30 cellular contexts compared by ENCODE assay signal in the genomic region with DNA sequence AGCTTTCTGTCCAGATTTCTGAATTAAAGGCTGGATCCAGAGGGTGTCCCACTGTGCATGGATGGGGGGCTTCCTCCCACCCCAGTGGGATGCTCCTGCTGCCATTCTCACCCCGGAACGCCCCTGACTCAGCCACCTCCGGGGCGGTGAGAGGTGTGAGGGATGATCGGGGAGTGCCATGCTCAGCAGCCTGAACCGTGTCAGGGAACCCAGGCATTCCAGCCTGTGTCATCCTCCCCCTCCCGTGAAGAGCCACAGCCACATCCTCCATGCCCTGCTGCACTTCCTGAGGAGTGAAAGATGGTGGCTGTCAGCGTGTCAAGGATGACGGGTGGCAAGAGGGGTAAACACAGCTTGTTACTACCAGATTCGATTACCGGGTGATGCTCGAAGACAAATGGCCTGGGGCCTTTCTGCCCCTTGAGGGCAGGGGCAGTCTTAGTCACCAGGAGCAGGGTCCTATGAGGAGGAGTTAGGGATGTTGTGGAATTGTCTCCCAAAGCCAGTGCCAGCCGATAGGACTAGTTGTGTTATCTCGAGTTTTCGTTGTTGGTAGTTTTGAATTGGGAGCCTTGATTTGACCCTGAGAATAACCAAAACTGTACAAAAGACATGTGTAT.
DNase-seq lines count a peak whose midpoint lies in the region; ATAC-seq and TF ChIP-seq lines count a peak whose summit lies in the region.
"Had no signal": no experiment of that assay in that cellular context is flagged by ENCODE, and none has a peak within 500 bp of the region (broad histone marks: within the 10 kb centered on the region; RNA-seq: fewer than 3 reads in every experiment).

No MANE protein-coding gene starts in this region.

- H3K36me3 Mint-ChIP-seq in activated naive CD8-positive, alpha-beta T cell treated with anti-CD3 and anti-CD28 coated beads for 36 hours: no peaks in the 10 kb centered on the region

- no peak overlapping the region for H3K4me3 Mint-ChIP-seq in activated naive CD8-positive, alpha-beta T cell treated with anti-CD3 and anti-CD28 coated beads for 36 hours
- H3K4me3 Mint-ChIP-seq: stimulated activated naive CD8-positive, alpha-beta T cell treated with anti-CD3 and anti-CD28 coated beads, Interleukin-15, Interleukin-2, amounts not matched to agents 100 ng/mL and 50 ng/mL, for 24 hours had no signal

- DNase-seq in cardiac septum (ENCODE audit: low spot score) (peak; percentile 61), left ventricle myocardium inferior (no peak), kidney tubule cell (ENCODE audit: low spot score) (peak; percentile 6), psoas muscle (peak in 1 of 2 donors; percentile 52), GM13976 (ENCODE audit: low spot score) (no peak), tibial artery (no peak), NCI-H146 treated with DMSO at 0.1 percent for 48 hours (lab: John Stamatoyannopoulos, UW; ENCODE audit: unreplicated experiment) (no peak)
- no peak for DNase-seq in activated naive CD8-positive, alpha-beta T cell treated with anti-CD3 and anti-CD28 coated beads for 36 hours
- DNase-seq: activated CD8-positive, alpha-beta memory T cell treated with anti-CD3 and anti-CD28 coated beads for 24 hours; activated gamma-delta T cell treated with Interleukin-2 at 50 U/mL for 16 hours; activated T-cell treated with anti-CD3 and anti-CD28 coated beads, Interleukin-2, amount 50 U/mL, for 1 hour; brain microvascular endothelial cell; colonic mucosa; effector memory CD4-positive, alpha-beta T cell; foreskin melanocyte; GF-D8; hippocampal formation; MG63; mucosa of descending colon; NCI-H1417; NCI-H510A treated with DMSO at 0.1 percent for 48 hours; NK-92 treated with Interleukin-12 subunit alpha and Interleukin-12 subunit beta, amount 100 ng/mL, for 24 hours; nucleus accumbens; retina; T-helper 1 cell; transverse colon had no signal

- peaks cover 17% of the 10 kb centered on the region for H3K27me3 Mint-ChIP-seq in activated naive CD8-positive, alpha-beta T cell treated with anti-CD3 and anti-CD28 coated beads for 36 hours

- H3K9me3 Mint-ChIP-seq in activated naive CD8-positive, alpha-beta T cell treated with anti-CD3 and anti-CD28 coated beads for 36 hours: no peaks in the 10 kb centered on the region
- H3K9me3 Mint-ChIP-seq: stimulated activated naive CD8-positive, alpha-beta T cell treated with anti-CD3 and anti-CD28 coated beads, Interleukin-15, Interleukin-2, amounts not matched to agents 100 ng/mL and 50 ng/mL, for 24 hours had no signal

- H3K27ac ChIP-seq in left ventricle myocardium inferior (replicated peaks) (no peak overlapping the region), psoas muscle (peak overlapping the region; percentile 86), tibial artery (no peak overlapping the region)
- H3K27ac ChIP-seq: brain microvascular endothelial cell, colonic mucosa had no signal

- in situ Hi-C loops in GM13976 (cut with MboI; ENCODE audit: low sequenced_read_pairs, unreplicated experiment): no loop called here

- intact Hi-C loops in cardiac septum (cut with DNase I) (no loop called here), left ventricle myocardium inferior (cut with micrococcal nuclease) (no loop called here), psoas muscle (cut with DNase I) (loop anchor here in 1 of 2 donors (2.0 kb wide), 2 partner anchors 39 to 81 kb away; partner anchors contain the start of gene TCF7L1), tibial artery (cut with DNase I; ENCODE audit: low total_unique reads) (no loop called here)

- no peak overlapping the region for H3K27ac Mint-ChIP-seq in activated naive CD8-positive, alpha-beta T cell treated with anti-CD3 and anti-CD28 coated beads for 36 hours
- H3K27ac Mint-ChIP-seq: stimulated activated naive CD8-positive, alpha-beta T cell treated with anti-CD3 and anti-CD28 coated beads, Interleukin-15, Interleukin-2, amounts not matched to agents 100 ng/mL and 50 ng/mL, for 24 hours had no signal

- H3K4me1 Mint-ChIP-seq in activated naive CD8-positive, alpha-beta T cell treated with anti-CD3 and anti-CD28 coated beads for 36 hours: no peaks in the 10 kb centered on the region

- no peak for TF ChIP-seq CTCF in left ventricle myocardium inferior (IDR thresholded peaks at IDR 0.05; ENCODE audit: borderline replicate concordance)
- no peak for TF ChIP-seq CTCF in psoas muscle (IDR thresholded peaks at IDR 0.05)
- no peak for TF ChIP-seq CTCF in GM13976 (IDR thresholded peaks at IDR 0.05; ENCODE audit: borderline replicate concordance, control extremely low read depth, extremely low read depth, insufficient read depth, missing control alignments)
- no peak for TF ChIP-seq CTCF in tibial artery (IDR thresholded peaks at IDR 0.05)

- peaks cover 53% of the 10 kb centered on the region for H3K4me1 ChIP-seq in left ventricle myocardium inferior
- peaks cover 25% of the 10 kb centered on the region for H3K4me1 ChIP-seq in psoas muscle
- H3K4me1 ChIP-seq in tibial artery: peaks cover 6 to 37% (median 24%) of the 10 kb centered on the region in 4 donors
- H3K4me1 ChIP-seq: colonic mucosa had no signal

- H3K36me3 ChIP-seq in left ventricle myocardium inferior (no peaks in the 10 kb centered on the region), psoas muscle (ENCODE audit: insufficient read depth in 1 of 2, low read depth in 1 of 2) (no peaks in the 10 kb centered on the region), tibial artery (no peaks in the 10 kb centered on the region)
- H3K36me3 ChIP-seq: brain microvascular endothelial cell, colonic mucosa, MG63, Peyer's patch, transverse colon had no signal

- no peaks in the 10 kb centered on the region for H3K9me3 ChIP-seq in left ventricle myocardium inferior (replicated peaks)
- H3K9me3 ChIP-seq in psoas muscle: no peaks in the 10 kb centered on the region
- no peaks in the 10 kb centered on the region for H3K9me3 ChIP-seq in tibial artery
- H3K9me3 ChIP-seq: colonic mucosa, MG63, mucosa of descending colon, Peyer's patch, transverse colon had no signal

- H3K27me3 ChIP-seq in left ventricle myocardium inferior (ENCODE audit: low read depth) (no peaks in the 10 kb centered on the region), psoas muscle (ENCODE audit: insufficient read depth in 3 of 3, low read length in 2 of 3) (no peaks in the 10 kb centered on the region), tibial artery (no peaks in the 10 kb centered on the region)
- H3K27me3 ChIP-seq: brain microvascular endothelial cell, colonic mucosa, MG63, Peyer's patch, transverse colon had no signal

- 41 to 59% (median 42%) methylated on average over 15 of the region's 15 CpGs for WGBS in psoas muscle, 3 donors

- ATAC-seq in psoas muscle: peak; percentile 76 to 84 (median 78)
- ATAC-seq: esophagus mucosa, K562, mucosa of descending colon had no signal

- H3K4me3 ChIP-seq in left ventricle myocardium inferior: no peak overlapping the region
- H3K4me3 ChIP-seq in psoas muscle: peak overlapping the region; percentile 36
- H3K4me3 ChIP-seq in tibial artery: no peak overlapping the region
- H3K4me3 ChIP-seq: colonic mucosa, K562, MG63, mucosa of descending colon, Peyer's patch, transverse colon had no signal

Comparison
In these comparisons a context has a peak if more than half of its experiments do, and no peak if none do; other contexts are left out.
1. DNase-seq: peak in cardiac septum (single experiment) and kidney tubule cell (single experiment); none in left ventricle myocardium inferior (single experiment), activated naive CD8-positive, alpha-beta T cell treated with anti-CD3 and anti-CD28 coated beads for 36 hours (single experiment), GM13976 (single experiment), tibial artery (0 of 2) and NCI-H146 treated with DMSO at 0.1 percent for 48 hours (single experiment).